In genomic region chr1:8031176-8031785, GRCh38 we compare ENCODE assay signal across 8 cellular contexts. TPM values are rescaled to one million over a fixed set of nuclear protein-coding genes. Genes with fewer than 3 reads are reported as not detected.
DNase-seq lines count a peak whose midpoint lies in the region; ATAC-seq, FAIRE-seq and TF ChIP-seq lines count a peak whose summit lies in the region.

No MANE protein-coding gene starts in this region.

- peaks cover 44% of the 10 kb centered on the region for H3K4me1 ChIP-seq in Panc1 (ENCODE audit: control insufficient read depth, insufficient read depth, low read length)
- peaks cover 2% of the 10 kb centered on the region in 2 donors for H3K4me1 ChIP-seq in small intestine (ENCODE audit: control insufficient read depth in 2 of 2, insufficient read depth in 1 of 2, low read depth in 1 of 2, low read length in 1 of 2)

- POLR2A ChIA-PET in Panc1 (lab: Charles Lee): interaction anchor here (0.6 to 0.9 kb wide), 2 partner anchors 51 to 64 kb away, joined by 4 to 5 read pairs; no protein-coding TSS in a partner anchor

- CTCF ChIA-PET in Panc1 (lab: Charles Lee): interaction anchor here (1.4 to 1.7 kb wide), 2 partner anchors 283 to 284 kb away, joined by 3 to 6 read pairs; no protein-coding TSS in a partner anchor

- TF ChIP-seq CTCF in AG09319 (IDR thresholded peaks at IDR 0.05; ENCODE audit: low read depth, low read length) (peak; percentile 62), GM12865 (IDR thresholded peaks at IDR 0.05; ENCODE audit: insufficient read depth, low read depth, low read length, missing control alignments) (peak; percentile 36), Panc1 (IDR thresholded peaks at IDR 0.05) (peak; percentile 72), epithelial cell of proximal tubule (conservative IDR thresholded peaks at IDR 0.05; ENCODE audit: low read depth, low read length) (peak; percentile 71)

- H3K9me3 ChIP-seq in Panc1 (ENCODE audit: control insufficient read depth, insufficient read depth, low read depth, low read length) (no peaks in the 10 kb centered on the region), small intestine (ENCODE audit: control insufficient read depth, low read depth) (no peaks in the 10 kb centered on the region)

- in situ Hi-C loops in Panc1 (cut with HindIII; ENCODE audit: low pct_unique_long_range_greater_than_20kb, low sequenced_read_pairs): no loop called here

- FAIRE-seq in small intestine (lab: Jason Lieb, UNC): no peak

- H3K4me3 ChIP-seq in GM12865 (ENCODE audit: low read depth, low read length): no peak overlapping the region
- H3K4me3 ChIP-seq in Panc1 (ENCODE audit: low read depth in 2 of 2, low read length in 2 of 2): no peak overlapping the region
- no peak overlapping the region for H3K4me3 ChIP-seq in epithelial cell of proximal tubule (ENCODE audit: low read depth, low read length)
- no peak overlapping the region for H3K4me3 ChIP-seq in small intestine (ENCODE audit: low read depth in 1 of 2, low read length in 2 of 2)

- H3K27ac ChIP-seq in Panc1 (ENCODE audit: low read length) (peak overlapping the region; percentile 98), small intestine (ENCODE audit: low read depth in 1 of 2, low read length in 1 of 2) (no peak overlapping the region)

- H3K36me3 ChIP-seq in Panc1 (ENCODE audit: control insufficient read depth, insufficient read depth, low read length) (no peaks in the 10 kb centered on the region; the same call in 1 of the 2 replicates), small intestine (ENCODE audit: control insufficient read depth in 2 of 2, insufficient read depth in 2 of 2, low read length in 2 of 2) (no peaks in the 10 kb centered on the region)

- intact Hi-C loops in Panc1 (cut with micrococcal nuclease; ENCODE audit: unreplicated experiment): no loop called here

- DNase-seq in AG09319 (ENCODE audit: extremely low read depth, low read depth): no peak
- DNase-seq in GM12865 (ENCODE audit: low read depth): peak; percentile 42
- DNase-seq in Panc1 (ENCODE audit: low read depth, low spot score): no peak
- DNase-seq in epithelial cell of proximal tubule (ENCODE audit: low read depth): no peak
- peak; percentile 50 for DNase-seq in small intestine
- DNase-seq in stimulated activated naive CD8-positive, alpha-beta T cell treated with anti-CD3 and anti-CD28 coated beads, Interleukin-15, Interleukin-2, amounts not matched to agents 100 U/mL and 50 U/mL, for 24 hours: no peak

- 65 to 78% (median 66%) methylated on average over 9 of the region's 9 CpGs for WGBS in small intestine, 3 donors

- BruUV-seq in Panc1 (replicated peaks; lab: Mats Ljungman, UMichigan): no TSS peak

- no peak for ATAC-seq in Panc1
- ATAC-seq in stimulated activated naive CD8-positive, alpha-beta T cell treated with anti-CD3 and anti-CD28 coated beads, Interleukin-15, Interleukin-2, amounts not matched to agents 100 U/mL and 50 U/mL, for 24 hours: no peak
- ATAC-seq in HG03457 (IDR thresholded peaks at IDR 0.05; ENCODE audit: unreplicated experiment): no peak
- no peak for ATAC-seq in GM19463 (IDR thresholded peaks at IDR 0.05; ENCODE audit: unreplicated experiment)

- no peaks in the 10 kb centered on the region for H3K27me3 ChIP-seq in Panc1 (ENCODE audit: control insufficient read depth, insufficient read depth, low read length)
- H3K27me3 ChIP-seq in small intestine (ENCODE audit: control insufficient read depth in 2 of 2, insufficient read depth in 2 of 2, low read length in 2 of 2): no peaks in the 10 kb centered on the region

RNA-seq across cellular contexts. Expression of gene ERRFI1, which starts 5.2 kb away (rescaled TPM):
- total RNA-seq in Panc1 (2021; ENCODE audit: unreplicated experiment) (299 TPM), epithelial cell of proximal tubule (120 and 135 TPM in 2 replicates)
- 276 TPM for polyA plus RNA-seq in Panc1 (2012; ENCODE audit: insufficient read length)
- polyA plus RNA-seq in small intestine: 10 to 100 TPM; 32.5 to 39.1 (median 35.7) TPM

Comparison
In these comparisons a context has a peak if more than half of its experiments do, and no peak if none do; other contexts are left out.
1. DNase-seq: peak in GM12865 (single experiment) and small intestine (single experiment); none in AG09319 (single experiment), Panc1 (single experiment), epithelial cell of proximal tubule (single experiment) and stimulated activated naive CD8-positive, alpha-beta T cell treated with anti-CD3 and anti-CD28 coated beads, Interleukin-15, Interleukin-2, amounts not matched to agents 100 U/mL and 50 U/mL, for 24 hours (single experiment).
2. Peak in every context shown above with its lines, with median percentiles within 50 percentile points of each other: CTCF ChIP-seq.